ENCODE assay signal across 8 cellular contexts in genomic region chr9:68704804-68705635, GRCh38. TPM values are rescaled to one million over a fixed set of nuclear protein-coding genes. Genes with fewer than 3 reads are reported as not detected.
DNase-seq lines count a peak whose midpoint lies in the region; ATAC-seq and TF ChIP-seq lines count a peak whose summit lies in the region.

TSS of gene PIP5K1B (plus strand) at chr9:68705240. CDS start at chr9:68822615, 117,375 bp downstream.

- peaks cover 0 to 30% (median 26%) of the 10 kb centered on the region in 4 donors for H3K4me1 ChIP-seq in esophagus muscularis mucosa

- no peaks in the 10 kb centered on the region for H3K36me3 ChIP-seq in esophagus muscularis mucosa

- TF ChIP-seq CTCF in esophagus muscularis mucosa (IDR thresholded peaks at IDR 0.05), result no peak

- peak; percentile 90 for TF ChIP-seq POLR2A in GM18505 (IDR thresholded peaks at IDR 0.05; ENCODE audit: borderline replicate concordance, extremely low read depth, insufficient read depth, insufficient read length)
- no peak for TF ChIP-seq POLR2A in esophagus muscularis mucosa (IDR thresholded peaks at IDR 0.05; ENCODE audit: low read depth)

- H3K27ac Mint-ChIP-seq in stimulated activated naive CD8-positive, alpha-beta T cell treated with anti-CD3 and anti-CD28 coated beads, Interleukin-15, amount 100 ng/mL, for 72 hours, result peak within 1 kb of the TSS in 1 of 2 donors; percentile 90

- peaks cover 14% of the 10 kb centered on the region for H3K4me1 Mint-ChIP-seq in stimulated activated naive CD8-positive, alpha-beta T cell treated with anti-CD3 and anti-CD28 coated beads, Interleukin-15, amount 100 ng/mL, for 72 hours

- peak within 1 kb of the TSS; percentile 66 to 83 (median 69) for H3K4me3 ChIP-seq in esophagus muscularis mucosa

- TF ChIP-seq EP300 in esophagus muscularis mucosa (IDR thresholded peaks at IDR 0.05), result no peak

- WGBS in esophagus muscularis mucosa, result under 1% methylated on average over 15 of the region's 99 CpGs

- peak; percentile 84 for ATAC-seq in GM18505 (IDR thresholded peaks at IDR 0.05; ENCODE audit: unreplicated experiment)
- ATAC-seq in HG02884 (IDR thresholded peaks at IDR 0.05; ENCODE audit: unreplicated experiment), result peak; percentile 73
- ATAC-seq in activated CD4-positive, CD25-positive, alpha-beta regulatory T cell treated with anti-CD3 and anti-CD28 coated beads, Interleukin-2, amount 50 U/mL, for 24 hours, result peak; percentile 75 to 81
- ATAC-seq in stimulated activated naive CD8-positive, alpha-beta T cell treated with anti-CD3 and anti-CD28 coated beads, Interleukin-15, amount 100 ng/mL, for 72 hours, result peak; percentile 85

- H3K27me3 ChIP-seq in esophagus muscularis mucosa, result peaks cover 0 to 44% (median 9%) of the 10 kb centered on the region in 4 donors

- peak within 1 kb of the TSS; percentile 38 to 70 (median 56) for H3K27ac ChIP-seq in esophagus muscularis mucosa (replicated peaks in 1 of 4)

- intact Hi-C loops in esophagus muscularis mucosa (cut with DNase I), result loop anchor here (10.0 kb wide), 1 partner anchor 290 kb away; no protein-coding TSS in a partner anchor

- H3K27me3 Mint-ChIP-seq in stimulated activated naive CD8-positive, alpha-beta T cell treated with anti-CD3 and anti-CD28 coated beads, Interleukin-15, amount 100 ng/mL, for 72 hours, result peaks cover 90% of the 10 kb centered on the region

- DNase-seq in AG08395 (ENCODE audit: low spot score), result peak; percentile 57
- peak; percentile 84 for DNase-seq in NCI-H146 (lab: John Stamatoyannopoulos, UW)
- DNase-seq in esophagus muscularis mucosa (ENCODE audit: extremely low spot score), result peak; percentile 74
- DNase-seq in mucosa of gallbladder (ENCODE audit: low spot score), result peak; percentile 75
- DNase-seq in stimulated activated naive CD8-positive, alpha-beta T cell treated with anti-CD3 and anti-CD28 coated beads, Interleukin-15, amount 100 ng/mL, for 72 hours, result peak; percentile 50 to 61

- H3K9me3 ChIP-seq in esophagus muscularis mucosa, result no peaks in the 10 kb centered on the region

- no peaks in the 10 kb centered on the region for H3K9me3 Mint-ChIP-seq in stimulated activated naive CD8-positive, alpha-beta T cell treated with anti-CD3 and anti-CD28 coated beads, Interleukin-15, amount 100 ng/mL, for 72 hours

- H3K4me3 Mint-ChIP-seq in stimulated activated naive CD8-positive, alpha-beta T cell treated with anti-CD3 and anti-CD28 coated beads, Interleukin-15, amount 100 ng/mL, for 72 hours, result peak within 1 kb of the TSS; percentile 94 to 97

RNA-seq across cellular contexts. Expression of gene PIP5K1B, which starts in this region (rescaled TPM):
- 1 to 10 TPM in 3 of 4 donors, under 1 TPM in 1; 0.42 to 1.7 (median 1.2) TPM for total RNA-seq in esophagus muscularis mucosa
- total RNA-seq in mucosa of gallbladder, result 14.0 TPM

Comparison
In these comparisons a context has a peak if more than half of its experiments do, and no peak if none do; other contexts are left out.
1. Peak in every context shown above with its lines: DNase-seq, ATAC-seq, H3K4me3 ChIP-seq and H3K27ac ChIP-seq.